ENCODE assay signal across 8 cellular contexts in genomic region chr14:24366664-24367505, GRCh38. TPM values are rescaled to one million over a fixed set of nuclear protein-coding genes. Genes with fewer than 3 reads are reported as not detected.
DNase-seq lines count a peak whose midpoint lies in the region; ATAC-seq and TF ChIP-seq lines count a peak whose summit lies in the region.

No MANE protein-coding gene starts in this region.

- H3K4me1 ChIP-seq in esophagus squamous epithelium = peaks cover 24 to 72% (median 24%) of the 10 kb centered on the region in 3 donors
- H3K4me1 ChIP-seq in mucosa of descending colon (ENCODE audit: low read depth) = peaks cover 5% of the 10 kb centered on the region
- H3K4me1 ChIP-seq in thymus (ENCODE audit: control insufficient read depth, insufficient read depth, low read length) = peaks cover 12% of the 10 kb centered on the region

- H3K27me3 ChIP-seq in esophagus squamous epithelium (peaks cover 0 to 19% (median 0%) of the 10 kb centered on the region in 4 donors), thymus (ENCODE audit: control insufficient read depth, insufficient read depth) (peaks cover 18% of the 10 kb centered on the region)

- ATAC-seq in GM18511 (IDR thresholded peaks at IDR 0.05; ENCODE audit: unreplicated experiment) = peak; percentile 73
- peak; percentile 43 for ATAC-seq in HG02884 (IDR thresholded peaks at IDR 0.05; ENCODE audit: unreplicated experiment)
- peak; percentile 60 for ATAC-seq in WTC11
- peak; percentile 82 for ATAC-seq in mucosa of descending colon

- peak overlapping the region; percentile 96 for H3K27ac Mint-ChIP-seq in WTC11

- TF ChIP-seq POLR2A in esophagus squamous epithelium (IDR thresholded peaks at IDR 0.05) = peak in 1 of 4 donors; percentile 62

- no peaks in the 10 kb centered on the region for H3K36me3 ChIP-seq in esophagus squamous epithelium
- H3K36me3 ChIP-seq in mucosa of descending colon (ENCODE audit: low read depth) = no peaks in the 10 kb centered on the region
- H3K36me3 ChIP-seq in thymus (ENCODE audit: control insufficient read depth, insufficient read depth) = no peaks in the 10 kb centered on the region

- POLR2A ChIA-PET in WTC11 (lab: Charles Lee) = interaction anchor here (0.6 to 2.0 kb wide), 6 partner anchors 33 to 105 kb away, joined by 3 to 23 read pairs (median 4); partner anchors contain the start of genes CBLN3, KHNYN and SDR39U1

- no peaks in the 10 kb centered on the region for H3K9me3 ChIP-seq in esophagus squamous epithelium
- H3K9me3 ChIP-seq in mucosa of descending colon = no peaks in the 10 kb centered on the region
- no peaks in the 10 kb centered on the region for H3K9me3 ChIP-seq in thymus (ENCODE audit: control insufficient read depth)

- intact Hi-C loops in esophagus squamous epithelium (cut with DNase I) = loop anchor here (5.0 kb wide), 1 partner anchor 65 kb away; no protein-coding TSS in a partner anchor
- intact Hi-C loops in mucosa of descending colon (cut with DNase I, micrococcal nuclease) = loop anchor here (5.0 kb wide), 2 partner anchors 35 to 65 kb away; no protein-coding TSS in a partner anchor

- 0 to 2% methylated on average over 10 of the region's 46 CpGs for WGBS in esophagus squamous epithelium, 2 donors
- WGBS in thymus = 2% methylated on average over 46 of the region's 46 CpGs

- peak overlapping the region; percentile 90 for H3K4me3 Mint-ChIP-seq in WTC11

- H3K27ac ChIP-seq in esophagus squamous epithelium (peak overlapping the region; percentile 81 to 96 (median 92)), thymus (ENCODE audit: low read depth) (peak overlapping the region; percentile 56)

- H3K36me3 Mint-ChIP-seq in WTC11 = no peaks in the 10 kb centered on the region

- H3K4me3 ChIP-seq in esophagus squamous epithelium = peak overlapping the region; percentile 33 to 74 (median 62)
- H3K4me3 ChIP-seq in mucosa of descending colon = peak overlapping the region; percentile 14
- H3K4me3 ChIP-seq in thymus (ENCODE audit: low read length) = peak overlapping the region; percentile 43

- DNase-seq in AG20443 (ENCODE audit: low spot score) (peak; percentile 92), NCI-H187 treated with DMSO at 0.1 percent for 48 hours (lab: John Stamatoyannopoulos, UW) (peak; percentile 99), WTC11 (ENCODE audit: low spot score) (peak; percentile 93), esophagus squamous epithelium (lab: John Stamatoyannopoulos, UW) (peak; percentile 30), mucosa of descending colon (peak; percentile 92 to 95 (median 93))

- peaks cover 15% of the 10 kb centered on the region for H3K4me1 Mint-ChIP-seq in WTC11

- H3K27me3 Mint-ChIP-seq in WTC11 (ENCODE audit: low read depth) = peaks cover 18% of the 10 kb centered on the region

- TF ChIP-seq CTCF in WTC11 (IDR thresholded peaks at IDR 0.05) (no peak), esophagus squamous epithelium (IDR thresholded peaks at IDR 0.05) (no peak), mucosa of descending colon (IDR thresholded peaks at IDR 0.05) (no peak)

- no peaks in the 10 kb centered on the region for H3K9me3 Mint-ChIP-seq in WTC11

- CTCF ChIA-PET in WTC11 (lab: Charles Lee) = interaction anchor here (0.8 to 2.3 kb wide), 33 partner anchors 10 to 124 kb away, joined by 3 to 148 read pairs (median 7); partner anchors contain the start of genes ADCY4, CBLN3, CIDEB and DHRS1

TF ChIP-seq in WTC11, 78 proteins besides CTCF, POLR2A, EP300 and RAD21:
- TF ChIP-seq FOXP4 (CRISPR knock-in tag; IDR thresholded peaks at IDR 0.05) (peak; percentile 16; the same call in 1 of the 2 replicates), FOXK1 (CRISPR knock-in tag; IDR thresholded peaks at IDR 0.05) (peak; percentile 90), NR2C2 (CRISPR knock-in tag; IDR thresholded peaks at IDR 0.05) (no peak), RELA (CRISPR knock-in tag; IDR thresholded peaks at IDR 0.05; ENCODE audit: borderline replicate concordance) (no peak), MAX (CRISPR knock-in tag; IDR thresholded peaks at IDR 0.05) (0 out of 2 replicates have a peak, but pooled peaks have one; percentile 40), USF2 (CRISPR knock-in tag; IDR thresholded peaks at IDR 0.05) (peak; percentile 50; the same call in 1 of the 2 replicates), PRDM15 (CRISPR knock-in tag; IDR thresholded peaks at IDR 0.05) (peak; percentile 97), USF1 (CRISPR knock-in tag; IDR thresholded peaks at IDR 0.05) (peak; percentile 30; the same call in 1 of the 2 replicates), GABPB1 (CRISPR knock-in tag; IDR thresholded peaks at IDR 0.05) (peak; percentile 9; the same call in 1 of the 2 replicates)
TF ChIP-seq in WTC11: peak in this region for 7.

RNA-seq across cellular contexts. Expression of gene NFATC4, which starts 1.1 kb away (rescaled TPM):
- total RNA-seq in WTC11 (2021) = 60.7 to 101 TPM (median 95.9 TPM) in 3 replicates
- total RNA-seq in esophagus squamous epithelium = 10 to 100 TPM in 2 of 4 donors, 1 to 10 TPM in 2; 2.7 to 22.5 (median 9.2) TPM
- 100 to 1,000 TPM in 1 of 3 donors, 10 to 100 TPM in 2; 11.9 to 112 (median 25.2) TPM for total RNA-seq in mucosa of descending colon
- 79.8 TPM for polyA plus RNA-seq in thymus

RNA-seq across cellular contexts. Expression of gene RIPK3, which starts 27.1 kb away (rescaled TPM):
- total RNA-seq in WTC11 (2021) (0.37 to 1.2 TPM (median 0.83 TPM) in 3 replicates), esophagus squamous epithelium (10 to 100 TPM; 10.3 to 21.4 (median 12.7) TPM), mucosa of descending colon (10 to 100 TPM; 40.6 to 99.9 (median 71.7) TPM)
- 15.2 TPM for polyA plus RNA-seq in thymus

RNA-seq across cellular contexts. Expression of gene NYNRIN, which starts 31.9 kb away (rescaled TPM):
- total RNA-seq in WTC11 (2021) = 16.6 to 18.3 TPM (median 17.9 TPM) in 3 replicates
- 10 to 100 TPM in 3 of 4 donors, 1 to 10 TPM in 1; 4.7 to 14.7 (median 11.8) TPM for total RNA-seq in esophagus squamous epithelium
- total RNA-seq in mucosa of descending colon = 10 to 100 TPM; 12.1 to 15.8 (median 13.4) TPM
- 4.3 TPM for polyA plus RNA-seq in thymus

RNA-seq across cellular contexts. Expression of gene ADCY4, which starts 32.0 kb away (rescaled TPM):
- total RNA-seq in WTC11 (2021) = 0.96 to 2.4 TPM (median 1.1 TPM) in 3 replicates
- 10 to 100 TPM in 2 of 4 donors, 1 to 10 TPM in 2; 3.1 to 23.1 (median 11.7) TPM for total RNA-seq in esophagus squamous epithelium
- 10 to 100 TPM; 13.9 to 23.5 (median 20.7) TPM for total RNA-seq in mucosa of descending colon
- polyA plus RNA-seq in thymus = 17.6 TPM

RNA-seq across cellular contexts. Expression of gene LTB4R, which starts 55.6 kb away (rescaled TPM):
- total RNA-seq in WTC11 (2021) = 6.9 to 9.4 TPM (median 7.6 TPM) in 3 replicates
- total RNA-seq in esophagus squamous epithelium = 10 to 100 TPM; 47.9 to 99.9 (median 85.4) TPM
- 1 to 10 TPM; 3.4 to 6.1 (median 3.8) TPM for total RNA-seq in mucosa of descending colon
- 73.3 TPM for polyA plus RNA-seq in thymus

Comparison
In these comparisons a context has a peak if more than half of its experiments do, and no peak if none do; other contexts are left out.
1. Peak in every context shown above with its lines: DNase-seq, ATAC-seq, H3K4me3 ChIP-seq and H3K27ac ChIP-seq.
2. DNase-seq: peak in every context shown above with its lines; median percentile 99 in NCI-H187 treated with DMSO at 0.1 percent for 48 hours; 93 in WTC11; 93 in mucosa of descending colon; 92 in AG20443; 30 in esophagus squamous epithelium.